11 cellular contexts compared by ENCODE assay signal in the genomic region with DNA sequence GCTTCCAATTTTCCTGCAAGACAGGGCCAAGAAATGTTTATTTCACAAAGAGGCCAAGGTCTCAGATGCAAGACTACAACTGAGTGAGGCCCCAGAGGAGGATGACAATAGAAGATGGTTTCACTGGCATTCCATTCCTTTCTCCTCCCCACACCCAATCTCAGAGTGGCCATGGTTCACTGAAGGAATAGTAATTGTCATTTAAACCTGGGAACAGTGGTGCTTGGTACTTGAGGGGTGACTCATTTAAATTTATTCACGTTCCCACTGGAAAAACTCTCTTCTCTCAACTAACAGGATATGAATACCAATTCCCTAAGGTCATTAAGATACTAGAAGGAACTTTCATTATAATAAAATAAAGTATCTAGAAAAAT. TPM values are rescaled to one million over a fixed set of nuclear protein-coding genes. Genes with fewer than 3 reads are reported as not detected.
DNase-seq lines count a peak whose midpoint lies in the region; ATAC-seq and TF ChIP-seq lines count a peak whose summit lies in the region.
"Had no signal": no experiment of that assay in that cellular context is flagged by ENCODE, and none has a peak within 500 bp of the region (broad histone marks: within the 10 kb centered on the region; RNA-seq: fewer than 3 reads in every experiment).

No MANE protein-coding gene starts in this region.

- no peaks in the 10 kb centered on the region for H3K9me3 Mint-ChIP-seq in activated CD8-positive, alpha-beta memory T cell treated with anti-CD3 and anti-CD28 coated beads, Interleukin-2, amount 10 ng/mL, durations not matched to agents 7 days and 5 days (ENCODE audit: low read depth)

- 0% methylated on average over 1 of the region's 1 CpG for WGBS in GM23248 (ENCODE audit: low coverage in 1 of 2, low lambda C conversion rate in 2 of 2, missing lambda C conversion rate in 2 of 2), 2 experiments
- 26 to 38% (median 31%) methylated on average over 1 of the region's 1 CpG for WGBS in adrenal gland, 4 donors

- CTCF ChIA-PET in activated CD8-positive, alpha-beta memory T cell treated with anti-CD3 and anti-CD28 coated beads, Interleukin-2, amount 10 ng/mL, durations not matched to agents 7 days and 5 days (lab: Charles Lee), result no interaction called here

- H3K4me1 ChIP-seq in GM23248 (ENCODE audit: insufficient read depth), result peaks cover 66% of the 10 kb centered on the region
- peaks cover 15 to 27% of the 10 kb centered on the region in 2 donors for H3K4me1 ChIP-seq in adrenal gland (replicated peaks in 1 of 2)
- peaks cover 77% of the 10 kb centered on the region for H3K4me1 ChIP-seq in skeletal muscle satellite cell (ENCODE audit: control insufficient read depth, insufficient read depth, low read length)

- no peaks in the 10 kb centered on the region for H3K27me3 Mint-ChIP-seq in activated CD8-positive, alpha-beta memory T cell treated with anti-CD3 and anti-CD28 coated beads, Interleukin-2, amount 10 ng/mL, durations not matched to agents 7 days and 5 days

- no peak overlapping the region for H2AFZ ChIP-seq in GM23248

- TF ChIP-seq CTCF in adrenal gland (IDR thresholded peaks at IDR 0.05), result no peak

- H3K27ac Mint-ChIP-seq in activated CD8-positive, alpha-beta memory T cell treated with anti-CD3 and anti-CD28 coated beads, Interleukin-2, amount 10 ng/mL, durations not matched to agents 7 days and 5 days, result no peak overlapping the region

- H3K36me3 ChIP-seq in GM23248 (ENCODE audit: low read depth) (no peaks in the 10 kb centered on the region), adrenal gland (replicated peaks in 1 of 2) (no peaks in the 10 kb centered on the region), skeletal muscle satellite cell (ENCODE audit: insufficient read depth, low read length) (no peaks in the 10 kb centered on the region)

- H3K27ac ChIP-seq in GM23248 (peak overlapping the region; percentile 93), adrenal gland (peak overlapping the region; percentile 24 to 80 (median 63))

- H3K9ac ChIP-seq in GM23248, result peak overlapping the region; percentile 65
- peak overlapping the region; percentile 76 for H3K9ac ChIP-seq in skeletal muscle satellite cell (ENCODE audit: low read depth, low read length)

- DNase-seq in GM23248, result peak; percentile 83
- DNase-seq in adrenal gland, result no peak
- DNase-seq in Right ventricle myocardium superior, result no peak
- no peak for DNase-seq in NCI-H1417 treated with DMSO at 0.1 percent for 48 hours (lab: John Stamatoyannopoulos, UW)
- DNase-seq in activated CD8-positive, alpha-beta memory T cell treated with anti-CD3 and anti-CD28 coated beads, Interleukin-2, amount 10 ng/mL, durations not matched to agents 7 days and 5 days, result no peak
- DNase-seq: activated CD8-positive, alpha-beta memory T cell treated with anti-CD3 and anti-CD28 coated beads, Interleukin-2, amount 50 U/mL, for 48 hours; DND-41; NCI-H1436 treated with DMSO at 0.1 percent for 48 hours had no signal

- H3K4me3 Mint-ChIP-seq in activated CD8-positive, alpha-beta memory T cell treated with anti-CD3 and anti-CD28 coated beads, Interleukin-2, amount 10 ng/mL, durations not matched to agents 7 days and 5 days, result no peak overlapping the region

- in situ Hi-C loops in GM23248 (cut with MboI), result no loop called here

- H3K4me3 ChIP-seq in GM23248 (peak overlapping the region; percentile 13; the same call in 1 of the 2 replicates), adrenal gland (no peak overlapping the region), skeletal muscle satellite cell (ENCODE audit: low read length) (no peak overlapping the region)

- ATAC-seq in Right ventricle myocardium superior (ENCODE audit: poor library complexity) (peak; percentile 31), HG03521 (IDR thresholded peaks at IDR 0.05; ENCODE audit: unreplicated experiment) (no peak), HG02763 (IDR thresholded peaks at IDR 0.05; ENCODE audit: unreplicated experiment) (no peak)
- no peak for ATAC-seq in activated CD8-positive, alpha-beta memory T cell treated with anti-CD3 and anti-CD28 coated beads, Interleukin-2, amount 10 ng/mL, durations not matched to agents 7 days and 5 days

- no peaks in the 10 kb centered on the region for H3K9me2 ChIP-seq in GM23248 (ENCODE audit: insufficient read depth)

- TF ChIP-seq POLR2A in adrenal gland (IDR thresholded peaks at IDR 0.05), result no peak

- H4K20me1 ChIP-seq in GM23248 (ENCODE audit: insufficient read depth), result no peaks in the 10 kb centered on the region

- H3K27me3 ChIP-seq in GM23248 (replicated peaks; ENCODE audit: insufficient read depth) (no peaks in the 10 kb centered on the region), adrenal gland (no peaks in the 10 kb centered on the region), skeletal muscle satellite cell (ENCODE audit: control insufficient read depth, insufficient read depth, low read length) (no peaks in the 10 kb centered on the region)

- intact Hi-C loops in adrenal gland (cut with DNase I), result no loop called here
- intact Hi-C loops in Right ventricle myocardium superior (cut with DNase I), result no loop called here

- H3K4me2 ChIP-seq in GM23248 (ENCODE audit: unreplicated experiment) (peak overlapping the region; percentile 29), skeletal muscle satellite cell (ENCODE audit: low read length) (peak overlapping the region; percentile 64)

- peaks cover 2% of the 10 kb centered on the region for H3K36me3 Mint-ChIP-seq in activated CD8-positive, alpha-beta memory T cell treated with anti-CD3 and anti-CD28 coated beads, Interleukin-2, amount 10 ng/mL, durations not matched to agents 7 days and 5 days

- H3F3A ChIP-seq in GM23248 (ENCODE audit: insufficient read depth), result peaks cover 56% of the 10 kb centered on the region

- no peaks in the 10 kb centered on the region for H3K9me3 ChIP-seq in GM23248 (ENCODE audit: low read depth)
- no peaks in the 10 kb centered on the region for H3K9me3 ChIP-seq in adrenal gland (replicated peaks in 1 of 3)
- H3K9me3 ChIP-seq in skeletal muscle satellite cell (replicated peaks; ENCODE audit: low read length), result no peaks in the 10 kb centered on the region

- no peaks in the 10 kb centered on the region for H3K79me2 ChIP-seq in GM23248 (ENCODE audit: insufficient read depth)

- peaks cover 9% of the 10 kb centered on the region for H3K4me1 Mint-ChIP-seq in activated CD8-positive, alpha-beta memory T cell treated with anti-CD3 and anti-CD28 coated beads, Interleukin-2, amount 10 ng/mL, durations not matched to agents 7 days and 5 days

RNA-seq across cellular contexts. Expression of a gene that starts 35.3 kb away (rescaled TPM):
- 20.0 TPM in 2 replicates for total RNA-seq in GM23248 (2014; rRNA removed; shearing (Covaris generic))
- polyA plus RNA-seq in GM23248 (2016; fragmentation: Nextera tagmentation; extraction: Ambion mirVana) (15.5 and 15.9 TPM in 2 replicates), adrenal gland (1 to 10 TPM; 1.9 to 3.4 (median 2.1) TPM)
- total RNA-seq in adrenal gland (1 to 10 TPM in 7 of 8 donors, under 1 TPM in 1; 0.52 to 3.1 (median 1.6) TPM), Right ventricle myocardium superior (not detected)
- 86.9 and 314 TPM in 2 replicates for total RNA-seq in skeletal muscle satellite cell (2012; rRNA removed)
- under 1 TPM; 0.18 to 0.80 TPM for total RNA-seq in activated CD8-positive, alpha-beta memory T cell treated with anti-CD3 and anti-CD28 coated beads, Interleukin-2, amount 10 ng/mL, durations not matched to agents 7 days and 5 days
